ENCODE assay signal across 8 cellular contexts in the genomic region with DNA sequence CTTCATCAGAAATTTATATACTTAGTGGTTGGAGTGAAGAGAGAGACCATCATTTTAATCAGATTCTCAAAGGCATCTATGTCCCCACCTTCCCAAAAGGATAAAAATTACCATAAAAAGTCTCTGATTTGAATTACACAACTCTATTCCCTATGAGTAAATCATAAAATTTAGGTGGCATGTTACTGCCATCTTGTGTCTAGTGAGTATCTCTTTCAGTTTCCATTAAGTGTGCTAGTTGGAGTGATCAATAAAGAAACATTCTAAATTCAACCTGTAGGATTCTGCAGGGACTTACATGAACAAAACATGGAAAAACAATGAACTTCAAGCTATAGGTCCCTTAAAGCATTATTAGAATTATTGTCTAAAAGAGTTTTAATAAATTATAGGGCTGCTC.
DNase-seq lines count a peak whose midpoint lies in the region; ATAC-seq, FAIRE-seq and TF ChIP-seq lines count a peak whose summit lies in the region.

No MANE protein-coding gene starts in this region.

- peaks cover 0 to 4% of the 10 kb centered on the region in 2 donors for H3K4me1 ChIP-seq in adrenal gland (replicated peaks in 1 of 2)

- H3K27me3 ChIP-seq in adrenal gland: no peaks in the 10 kb centered on the region

- no peak overlapping the region for H3K27ac ChIP-seq in adrenal gland

- no peaks in the 10 kb centered on the region for H3K9me3 ChIP-seq in adrenal gland (replicated peaks in 1 of 3)

- H3K36me3 ChIP-seq in adrenal gland (replicated peaks in 1 of 2): no peaks in the 10 kb centered on the region

- TF ChIP-seq CTCF in LNCAP (IDR thresholded peaks at IDR 0.05): peak; percentile 52; the same call in 1 of the 2 replicates
- TF ChIP-seq CTCF in adrenal gland (IDR thresholded peaks at IDR 0.05): peak in 4 of 6 experiments; percentile 28 to 46 (median 31)

- no peak for FAIRE-seq in GM12891 (lab: Jason Lieb, UNC)

- TF ChIP-seq POLR2A in adrenal gland (IDR thresholded peaks at IDR 0.05): no peak
- TF ChIP-seq POLR2A in GM12891 (IDR thresholded peaks at IDR 0.05; ENCODE audit: low read depth, low read length): no peak

- DNase-seq in Ammon's horn (ENCODE audit: low spot score) (peak; percentile 62), adrenal gland (no peak), kidney glomerular epithelial cell (lab: John Stamatoyannopoulos, UW) (peak; percentile 72), germinal center (ENCODE audit: low spot score) (no peak), GM12891 (ENCODE audit: insufficient read length, low spot score) (no peak)

- ATAC-seq in HG02588 (IDR thresholded peaks at IDR 0.05; ENCODE audit: unreplicated experiment) (no peak), HG03432 (IDR thresholded peaks at IDR 0.05; ENCODE audit: unreplicated experiment) (no peak)

- no peak overlapping the region for H3K4me3 ChIP-seq in adrenal gland

- intact Hi-C loops in adrenal gland (cut with DNase I): loop anchor here in 1 of 2 donors (10.0 kb wide), 1 partner anchor 1483 kb away; no protein-coding TSS in a partner anchor

TF ChIP-seq in GM12891, 5 proteins besides CTCF, POLR2A, EP300 and RAD21:
- TF ChIP-seq PAX5 (IDR thresholded peaks at IDR 0.05; ENCODE audit: insufficient read depth, low read length, severe bottlenecking) (no peak), POLR2AphosphoS5 (IDR thresholded peaks at IDR 0.05; ENCODE audit: low read depth, low read length) (no peak), SPI1 (IDR thresholded peaks at IDR 0.05; ENCODE audit: low read depth, low read length) (no peak), POU2F2 (IDR thresholded peaks at IDR 0.05; ENCODE audit: low read depth, low read length) (no peak), TAF1 (IDR thresholded peaks at IDR 0.05; ENCODE audit: low read depth, low read length) (no peak)

Comparison
In these comparisons a context has a peak if more than half of its experiments do, and no peak if none do; other contexts are left out.
1. DNase-seq: peak in Ammon's horn (single experiment) and kidney glomerular epithelial cell (single experiment); none in adrenal gland (0 of 7), germinal center (single experiment) and GM12891 (single experiment).